In genomic region chr14:90443161-90444076, GRCh38 we compare ENCODE assay signal across 15 cellular contexts. TPM values are rescaled to one million over a fixed set of nuclear protein-coding genes. Genes with fewer than 3 reads are reported as not detected.
A peak's percentile ranks its signal among the peaks of the same experiment; 100 is the strongest.
DNase-seq lines count a peak whose midpoint lies in the region; ATAC-seq and TF ChIP-seq lines count a peak whose summit lies in the region.
"Had no signal": no experiment of that assay in that cellular context is flagged by ENCODE, and none has a peak within 500 bp of the region (broad histone marks: within the 10 kb centered on the region; RNA-seq: fewer than 3 reads in every experiment).

No MANE protein-coding gene starts in this region.

- H3K4me3 ChIP-seq in thyroid gland (replicated peaks in 1 of 3) (no peak overlapping the region), MG63 (no peak overlapping the region), gastroesophageal sphincter (no peak overlapping the region)
- H3K4me3 ChIP-seq: ovary, stomach had no signal

- CTCF ChIA-PET in RWPE1 (lab: Yijun Ruan, JAX), result interaction anchor here (0.6 to 1.3 kb wide), 2 partner anchors 35 to 156 kb away, joined by 3 to 4 read pairs; no protein-coding TSS in a partner anchor

- POLR2A ChIA-PET in RWPE1 (lab: Yijun Ruan, JAX; ENCODE audit: low non-redundant PET), result interaction anchor here (0.6 kb wide), 1 partner anchor 13 kb away, joined by 4 read pairs; no protein-coding TSS in a partner anchor

- H3K4me1 ChIP-seq in foreskin keratinocyte (peaks cover 10% of the 10 kb centered on the region), thyroid gland (peaks cover 0 to 17% of the 10 kb centered on the region in 2 donors), gastroesophageal sphincter (no peaks in the 10 kb centered on the region)
- H3K4me1 ChIP-seq: stomach had no signal

- TF ChIP-seq EP300 in gastroesophageal sphincter (IDR thresholded peaks at IDR 0.05), result no peak

- TF ChIP-seq CTCF in RWPE1 (conservative IDR thresholded peaks at IDR 0.05; ENCODE audit: low read depth) (no peak), foreskin keratinocyte (conservative IDR thresholded peaks at IDR 0.05) (no peak), thyroid gland (IDR thresholded peaks at IDR 0.05) (no peak), gastroesophageal sphincter (IDR thresholded peaks at IDR 0.05) (no peak)

- H3K27ac ChIP-seq in RWPE1, result peak overlapping the region; percentile 77
- H3K27ac ChIP-seq in foreskin keratinocyte, result peak overlapping the region; percentile 51
- peak overlapping the region in 2 of 3 donors; percentile 57 to 69 for H3K27ac ChIP-seq in thyroid gland
- no peak overlapping the region for H3K27ac ChIP-seq in gastroesophageal sphincter
- H3K27ac ChIP-seq: ovary, stomach had no signal

- 79 to 85% methylated on average over 14 to 16 of the region's 16 CpGs for WGBS in thyroid gland, 2 donors
- WGBS in gastroesophageal sphincter (ENCODE audit: low coverage in 1 of 2), 2 donors, result 50 to 78% methylated on average over 2 to 9 of the region's 16 CpGs

- DNase-seq in NCI-H2171 treated with DMSO at 0.1 percent for 48 hours (lab: John Stamatoyannopoulos, UW) (peak; percentile 35), NCI-H2171 (lab: John Stamatoyannopoulos, UW) (no peak), RWPE1 (ENCODE audit: low spot score) (peak; percentile 48), foreskin keratinocyte (no peak), thyroid gland (no peak), MG63 (no peak), islet precursor cell (no peak)
- DNase-seq: activated naive CD8-positive, alpha-beta T cell treated with anti-CD3 and anti-CD28 coated beads, Interleukin-2, amount 50 U/mL, for 24 hours; activated T-cell treated with anti-CD3 and anti-CD28 coated beads, Interleukin-2, amount 50 U/mL, for 48 hours; CD8-positive, alpha-beta T cell; glutamatergic neuron; NCI-H1694 treated with DMSO at 0.1 percent for 48 hours; ovary; stomach had no signal

- H3K36me3 ChIP-seq in thyroid gland (no peaks in the 10 kb centered on the region), MG63 (no peaks in the 10 kb centered on the region), gastroesophageal sphincter (no peaks in the 10 kb centered on the region)
- H3K36me3 ChIP-seq: ovary, stomach had no signal

- ATAC-seq in foreskin keratinocyte, result peak; percentile 55
- ATAC-seq in gastroesophageal sphincter, result no peak
- ATAC-seq: activated naive CD8-positive, alpha-beta T cell treated with anti-CD3 and anti-CD28 coated beads, Interleukin-2, amount 50 U/mL, for 24 hours; CD8-positive, alpha-beta T cell had no signal

- no peak for TF ChIP-seq POLR2A in thyroid gland (IDR thresholded peaks at IDR 0.05)
- no peak for TF ChIP-seq POLR2A in gastroesophageal sphincter (IDR thresholded peaks at IDR 0.05)

- intact Hi-C loops in thyroid gland (cut with DNase I), result no loop called here

- H3K27me3 ChIP-seq in foreskin keratinocyte, result no peaks in the 10 kb centered on the region
- no peaks in the 10 kb centered on the region for H3K27me3 ChIP-seq in thyroid gland
- H3K27me3 ChIP-seq in MG63, result no peaks in the 10 kb centered on the region
- H3K27me3 ChIP-seq in gastroesophageal sphincter, result no peaks in the 10 kb centered on the region
- H3K27me3 ChIP-seq: ovary, stomach had no signal

- no peaks in the 10 kb centered on the region for H3K9me3 ChIP-seq in thyroid gland
- H3K9me3 ChIP-seq in MG63, result peaks cover 8% of the 10 kb centered on the region
- H3K9me3 ChIP-seq in gastroesophageal sphincter, result peaks cover 0 to 12% (median 0%) of the 10 kb centered on the region in 3 donors
- H3K9me3 ChIP-seq: ovary had no signal

RNA-seq across cellular contexts. Expression of gene CALM1, which starts 46.6 kb away (rescaled TPM):
- total RNA-seq in foreskin keratinocyte, result 489 and 498 TPM in 2 replicates
- 416 and 452 TPM in 2 replicates for polyA plus RNA-seq in foreskin keratinocyte
- total RNA-seq in thyroid gland, result 100 to 1,000 TPM; 262 to 355 (median 294) TPM
- total RNA-seq in MG63 (2014; rRNA removed; shearing (Covaris generic); ENCODE audit: low replicate concordance), result 122 and 307 TPM in 2 replicates
- total RNA-seq in gastroesophageal sphincter, result 100 to 1,000 TPM; 425 to 902 (median 829) TPM

Comparison
In these comparisons a context has a peak if more than half of its experiments do, and no peak if none do; other contexts are left out.
1. DNase-seq: peak in NCI-H2171 treated with DMSO at 0.1 percent for 48 hours (single experiment) and RWPE1 (single experiment); none in NCI-H2171 (single experiment), foreskin keratinocyte (0 of 2), thyroid gland (0 of 2), MG63 (single experiment) and islet precursor cell (single experiment).
2. H3K27ac ChIP-seq: peak in RWPE1 (single experiment), foreskin keratinocyte (single experiment) and thyroid gland (2 of 3); none in gastroesophageal sphincter (0 of 4).